In genomic region chr10:112184052-112184371, GRCh38 we compare ENCODE assay signal across 8 cellular contexts. TPM values are rescaled to one million over a fixed set of nuclear protein-coding genes. Genes with fewer than 3 reads are reported as not detected.
A peak's percentile ranks its signal among the peaks of the same experiment; 100 is the strongest.
DNase-seq lines count a peak whose midpoint lies in the region; ATAC-seq and TF ChIP-seq lines count a peak whose summit lies in the region.

No MANE protein-coding gene starts in this region.

- H3K4me3 Mint-ChIP-seq in activated CD4-positive, alpha-beta T cell treated with anti-CD3 and anti-CD28 coated beads for 36 hours: peak overlapping the region; percentile 88
- peak overlapping the region; percentile 89 for H3K4me3 Mint-ChIP-seq in activated naive CD8-positive, alpha-beta T cell treated with anti-CD3 and anti-CD28 coated beads, Interleukin-2, amount 50 U/mL, for 24 hours

- H3K27ac Mint-ChIP-seq in activated CD4-positive, alpha-beta T cell treated with anti-CD3 and anti-CD28 coated beads for 36 hours: peak overlapping the region; percentile 88
- H3K27ac Mint-ChIP-seq in activated naive CD8-positive, alpha-beta T cell treated with anti-CD3 and anti-CD28 coated beads, Interleukin-2, amount 50 U/mL, for 24 hours: peak overlapping the region; percentile 90

- intact Hi-C loops in activated CD4-positive, alpha-beta T cell treated with anti-CD3 and anti-CD28 coated beads for 36 hours (cut with DNase I, micrococcal nuclease): loop anchor here (5.0 to 10.0 kb wide), 3 partner anchors 193 to 288 kb away; partner anchors contain the start of genes VTI1A (in 1 of the 2) and ZDHHC6 (in 1 of the 2)

- H3K27me3 ChIP-seq in layer of hippocampus (ENCODE audit: control insufficient read depth, insufficient read depth, low read length) (no peaks in the 10 kb centered on the region), thoracic aorta (replicated peaks; ENCODE audit: insufficient read depth) (no peaks in the 10 kb centered on the region)

- peak overlapping the region; percentile 92 for H3K4me3 ChIP-seq in thoracic aorta

- CTCF ChIA-PET in activated CD4-positive, alpha-beta T cell treated with anti-CD3 and anti-CD28 coated beads for 36 hours (lab: Charles Lee): interaction anchor here (0.6 to 1.7 kb wide), 5 partner anchors 13 to 395 kb away, joined by 3 to 4 read pairs (median 3); no protein-coding TSS in a partner anchor

- H3K4me1 Mint-ChIP-seq in activated CD4-positive, alpha-beta T cell treated with anti-CD3 and anti-CD28 coated beads for 36 hours: peaks cover 27% of the 10 kb centered on the region
- H3K4me1 Mint-ChIP-seq in activated naive CD8-positive, alpha-beta T cell treated with anti-CD3 and anti-CD28 coated beads, Interleukin-2, amount 50 U/mL, for 24 hours: peaks cover 21% of the 10 kb centered on the region

- ATAC-seq in activated CD4-positive, alpha-beta T cell treated with anti-CD3 and anti-CD28 coated beads for 36 hours: no peak
- ATAC-seq in activated naive CD8-positive, alpha-beta T cell treated with anti-CD3 and anti-CD28 coated beads, Interleukin-2, amount 50 U/mL, for 24 hours: no peak
- ATAC-seq in thoracic aorta (ENCODE audit: insufficient number of reproducible peaks, low FRiP score, low read depth): no peak

- DNase-seq in activated CD4-positive, alpha-beta T cell treated with anti-CD3 and anti-CD28 coated beads for 36 hours: no peak
- no peak for DNase-seq in activated CD4-positive, alpha-beta T cell treated with anti-CD3 and anti-CD28 coated beads, Interleukin-2, amount 50 U/mL, for 4 hours
- no peak for DNase-seq in activated naive CD8-positive, alpha-beta T cell treated with anti-CD3 and anti-CD28 coated beads, Interleukin-2, amount 50 U/mL, for 24 hours
- no peak for DNase-seq in thoracic aorta (ENCODE audit: low spot score)
- no peak for DNase-seq in NCI-H2081 treated with DMSO at 0.1 percent for 48 hours (lab: John Stamatoyannopoulos, UW)
- no peak for DNase-seq in mucosa of gallbladder (ENCODE audit: low spot score)
- no peak for DNase-seq in MV-4-11 (lab: John Stamatoyannopoulos, UW)

- TF ChIP-seq CTCF in thoracic aorta (IDR thresholded peaks at IDR 0.05): no peak

- H3K4me1 ChIP-seq in thoracic aorta (ENCODE audit: control insufficient read depth in 1 of 2, low read depth in 2 of 2): peaks cover 14 to 26% of the 10 kb centered on the region in 2 donors

- H3K27ac ChIP-seq in layer of hippocampus (ENCODE audit: low read depth, low read length) (peak overlapping the region; percentile 82), thoracic aorta (peak overlapping the region; percentile 79 to 82)

- peaks cover 6% of the 10 kb centered on the region for H3K9me3 Mint-ChIP-seq in activated CD4-positive, alpha-beta T cell treated with anti-CD3 and anti-CD28 coated beads for 36 hours (ENCODE audit: low read depth)
- peaks cover 9% of the 10 kb centered on the region for H3K9me3 Mint-ChIP-seq in activated naive CD8-positive, alpha-beta T cell treated with anti-CD3 and anti-CD28 coated beads, Interleukin-2, amount 50 U/mL, for 24 hours

- H3K27me3 Mint-ChIP-seq in activated CD4-positive, alpha-beta T cell treated with anti-CD3 and anti-CD28 coated beads for 36 hours: peaks cover 2% of the 10 kb centered on the region
- peaks cover 6% of the 10 kb centered on the region for H3K27me3 Mint-ChIP-seq in activated naive CD8-positive, alpha-beta T cell treated with anti-CD3 and anti-CD28 coated beads, Interleukin-2, amount 50 U/mL, for 24 hours

- H3K36me3 Mint-ChIP-seq in activated CD4-positive, alpha-beta T cell treated with anti-CD3 and anti-CD28 coated beads for 36 hours (ENCODE audit: low read depth): no peaks in the 10 kb centered on the region
- peaks cover 4% of the 10 kb centered on the region for H3K36me3 Mint-ChIP-seq in activated naive CD8-positive, alpha-beta T cell treated with anti-CD3 and anti-CD28 coated beads, Interleukin-2, amount 50 U/mL, for 24 hours (ENCODE audit: low read depth)

- H3K36me3 ChIP-seq in thoracic aorta: no peaks in the 10 kb centered on the region

- no peaks in the 10 kb centered on the region for H3K9me3 ChIP-seq in thoracic aorta

- POLR2A ChIA-PET in activated CD4-positive, alpha-beta T cell treated with anti-CD3 and anti-CD28 coated beads for 36 hours (lab: Charles Lee): interaction anchor here (0.5 kb wide), 1 partner anchor 1266 kb away, joined by 4 read pairs; no protein-coding TSS in a partner anchor

RNA-seq across cellular contexts. Expression of gene GPAM, which starts 0.4 kb away (rescaled TPM):
- 1 to 10 TPM; 5.7 to 7.5 TPM for total RNA-seq in activated CD4-positive, alpha-beta T cell treated with anti-CD3 and anti-CD28 coated beads for 36 hours
- total RNA-seq in thoracic aorta (10 to 100 TPM in 1 of 2 donors, 1 to 10 TPM in 1; 8.5 to 11.2 TPM), mucosa of gallbladder (19.6 TPM)
